In the genomic region with DNA sequence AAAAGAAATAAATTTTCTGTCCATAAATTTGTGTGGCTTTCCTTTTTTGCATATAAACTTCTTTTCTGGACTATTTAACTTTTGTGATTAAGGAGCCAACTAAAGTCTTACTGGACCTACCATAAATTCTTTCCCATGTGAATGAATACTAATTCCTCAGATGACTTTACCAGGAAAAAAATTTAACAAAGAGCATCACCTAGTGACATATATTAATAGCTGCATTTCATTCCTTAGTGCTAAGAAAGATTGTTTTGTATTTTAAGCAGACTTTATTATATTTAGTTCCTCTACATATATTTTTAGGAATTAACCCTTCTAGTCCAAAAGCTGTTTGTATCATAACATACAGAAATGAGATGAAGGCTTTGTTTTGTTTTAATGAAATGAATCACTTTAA, we compare ENCODE assay signal across 14 cellular contexts.
DNase-seq lines count a peak whose midpoint lies in the region; ATAC-seq and TF ChIP-seq lines count a peak whose summit lies in the region.
"Had no signal": no experiment of that assay in that cellular context is flagged by ENCODE, and none has a peak within 500 bp of the region (broad histone marks: within the 10 kb centered on the region; RNA-seq: fewer than 3 reads in every experiment).

No MANE protein-coding gene starts in this region.

- H3K36me3 ChIP-seq in RWPE2 (ENCODE audit: low read depth): peaks cover 9% of the 10 kb centered on the region

- H3K27ac ChIP-seq in 22Rv1 (no peak overlapping the region), RWPE2 (ENCODE audit: poor library complexity, severe bottlenecking) (no peak overlapping the region)
- H3K27ac ChIP-seq: BLaER1 had no signal

- H3K4me1 ChIP-seq in RWPE2 (ENCODE audit: insufficient read depth, poor library complexity, severe bottlenecking): no peaks in the 10 kb centered on the region

- intact Hi-C loops in posterior vena cava (cut with DNase I): loop anchor here in 1 of 2 donors (10.0 kb wide), 1 partner anchor 161 kb away; no protein-coding TSS in a partner anchor

- peak; percentile 36; the same call in 1 of the 2 replicates for TF ChIP-seq CTCF in 22Rv1 (IDR thresholded peaks at IDR 0.05)
- TF ChIP-seq CTCF in GM10248 (IDR thresholded peaks at IDR 0.05; ENCODE audit: control extremely low read depth, extremely low read depth, low read depth, missing control alignments): peak; percentile 23
- peak; percentile 74 for TF ChIP-seq CTCF in RWPE2 (IDR thresholded peaks at IDR 0.05; ENCODE audit: poor library complexity, severe bottlenecking)
- TF ChIP-seq CTCF in fibroblast of the aortic adventitia (IDR thresholded peaks at IDR 0.05; ENCODE audit: insufficient read depth, low read length): no peak

- H3K4me3 ChIP-seq in RWPE2 (ENCODE audit: severe bottlenecking): no peak overlapping the region
- H3K4me3 ChIP-seq in fibroblast of the aortic adventitia (ENCODE audit: low read depth, low read length): no peak overlapping the region
- H3K4me3 ChIP-seq: BLaER1 had no signal

- H3K9me3 ChIP-seq in RWPE2 (ENCODE audit: severe bottlenecking): no peaks in the 10 kb centered on the region
- H3K9me3 ChIP-seq: BLaER1 had no signal

- H3K27me3 ChIP-seq in RWPE2 (ENCODE audit: insufficient read depth, poor library complexity, severe bottlenecking): no peaks in the 10 kb centered on the region
- H3K27me3 ChIP-seq: BLaER1 had no signal

- POLR2A ChIA-PET in GM10248 (lab: Yijun Ruan, JAX): no interaction called here

- CTCF ChIA-PET in GM10248 (lab: Yijun Ruan, JAX): interaction anchor here (0.9 to 2.4 kb wide), 4 partner anchors 12 to 168 kb away, joined by 3 to 8 read pairs (median 5); no protein-coding TSS in a partner anchor

- ATAC-seq in RWPE2 (ENCODE audit: low read depth): no peak
- ATAC-seq: activated CD8-positive, alpha-beta T cell treated with anti-CD3 and anti-CD28 coated beads, Interleukin-2, amount 10 ng/mL, durations not matched to agents 7 days and 5 days had no signal

- DNase-seq in GM10248 (ENCODE audit: extremely low spot score) (no peak), RWPE2 (ENCODE audit: low spot score) (no peak), fibroblast of the aortic adventitia (ENCODE audit: low read depth) (peak; percentile 14), T-helper 9 cell (no peak), posterior vena cava (ENCODE audit: low spot score) (no peak), mucosa of gallbladder (ENCODE audit: low spot score) (no peak), dedifferentiated amniotic fluid mesenchymal stem cell (ENCODE audit: extremely low spot score) (no peak)
- DNase-seq: activated CD8-positive, alpha-beta T cell treated with anti-CD3 and anti-CD28 coated beads, Interleukin-2, amount 10 ng/mL, durations not matched to agents 7 days and 5 days; activated naive CD8-positive, alpha-beta T cell treated with anti-CD3 and anti-CD28 coated beads, Interleukin-2, amount 10 ng/mL, durations not matched to agents 7 days and 5 days; naive B cell; NCI-H526 treated with DMSO at 0.1 percent for 48 hours; stimulated activated CD4-positive, alpha-beta T cell treated with anti-CD3 and anti-CD28 coated beads, Interleukin-12 subunit alpha, Interleukin-12 subunit beta, amount 100 ng/mL, for 4 hours had no signal
